In genomic region chr1:16099412-16099811, GRCh38 we compare ENCODE assay signal across 35 cellular contexts. TPM values are rescaled to one million over a fixed set of nuclear protein-coding genes. Genes with fewer than 3 reads are reported as not detected.
"Had no signal": no experiment of that assay in that cellular context is flagged by ENCODE, and none has a peak within 500 bp of the region (broad histone marks: within the 10 kb centered on the region; RNA-seq: fewer than 3 reads in every experiment).

No MANE protein-coding gene starts in this region.

- H3K4me3 ChIP-seq: MG63 had no signal

- DNase-seq: Karpas-422, Kasumi-1, MG63, MM.1S, MV-4-11, NCI-H1048, NCI-H1092, NCI-H1092 treated with DMSO at 0.1 percent for 48 hours, NCI-H1105, NCI-H1105 treated with DMSO at 0.1 percent for 48 hours, NCI-H1417, NCI-H1417 treated with DMSO at 0.1 percent for 48 hours, NCI-H1436, NCI-H1436 treated with DMSO at 0.1 percent for 48 hours, NCI-H146, NCI-H1694, NCI-H1694 treated with DMSO at 0.1 percent for 48 hours, NCI-H187, NCI-H187 treated with DMSO at 0.1 percent for 48 hours, NCI-H1930, NCI-H2029, NCI-H2029 treated with DMSO at 0.1 percent for 48 hours, NCI-H2081, NCI-H2081 treated with DMSO at 0.1 percent for 48 hours, NCI-H2107, NCI-H2171, NCI-H2227 treated with DMSO at 0.1 percent for 48 hours, NCI-H226, NCI-H345, NCI-H446, NCI-H446 treated with DMSO at 0.1 percent for 48 hours, NCI-H510A, NCI-H510A treated with DMSO at 0.1 percent for 48 hours had no signal

- H3K36me3 ChIP-seq: MG63 had no signal

- H3K27me3 ChIP-seq: MG63 had no signal

RNA-seq across cellular contexts. Expression of gene FAM131C, which starts 26.0 kb away (rescaled TPM):
- total RNA-seq: MCF 10A had no signal

RNA-seq across cellular contexts. Expression of gene CLCNKB, which starts 55.8 kb away (rescaled TPM):
- total RNA-seq: LHCN-M2, MCF 10A had no signal
